18 cellular contexts compared by ENCODE assay signal in genomic region chr1:116255933-116256649, GRCh38.
A peak's percentile ranks its signal among the peaks of the same experiment; 100 is the strongest.
DNase-seq lines count a peak whose midpoint lies in the region; TF ChIP-seq lines count a peak whose summit lies in the region.
"Had no signal": no experiment of that assay in that cellular context is flagged by ENCODE, and none has a peak within 500 bp of the region (broad histone marks: within the 10 kb centered on the region; RNA-seq: fewer than 3 reads in every experiment).

No MANE protein-coding gene starts in this region.

- no peak overlapping the region for H3K4me3 ChIP-seq in mucosa of rectum (ENCODE audit: low read length in 2 of 2)
- no peak overlapping the region for H3K4me3 ChIP-seq in stomach
- H3K4me3 ChIP-seq: BLaER1, cardiac muscle cell, spleen, thoracic aorta had no signal

- TF ChIP-seq CTCF in stomach (IDR thresholded peaks at IDR 0.05): no peak

- intact Hi-C loops in stomach (cut with DNase I; ENCODE audit: low total_unique reads): no loop called here

- DNase-seq in DMS 273 (lab: John Stamatoyannopoulos, UW; ENCODE audit: unreplicated experiment): peak; percentile 45
- DNase-seq in DMS 273 treated with DMSO at 0.1 percent for 48 hours (lab: John Stamatoyannopoulos, UW): no peak
- peak; percentile 28 for DNase-seq in astrocyte of the hippocampus (ENCODE audit: low read depth, low spot score)
- no peak for DNase-seq in stomach
- no peak for DNase-seq in HuH-7 (ENCODE audit: low spot score)
- DNase-seq in central memory CD4-positive, alpha-beta T cell: no peak
- no peak for DNase-seq in activated naive CD4-positive, alpha-beta T cell (lab: John Stamatoyannopoulos, UW)
- DNase-seq: activated naive CD8-positive, alpha-beta T cell treated with anti-CD3 and anti-CD28 coated beads, Interleukin-2, amount 50 U/mL, for 24 hours; NCI-H1417 treated with DMSO at 0.1 percent for 48 hours; Right ventricle myocardium superior; spleen; T-helper 1 cell had no signal

- no peaks in the 10 kb centered on the region for H3K27me3 ChIP-seq in mucosa of rectum (ENCODE audit: control insufficient read depth in 2 of 2, insufficient read depth in 2 of 2, low read length in 2 of 2)
- no peaks in the 10 kb centered on the region for H3K27me3 ChIP-seq in stomach
- H3K27me3 ChIP-seq: BLaER1, cardiac muscle cell, spleen had no signal

- WGBS in stomach, 5 donors: 69 to 75% (median 71%) methylated on average over 4 of the region's 4 CpGs

- no peak for TF ChIP-seq EP300 in stomach (IDR thresholded peaks at IDR 0.05)

- no peak for TF ChIP-seq POLR2A in stomach (IDR thresholded peaks at IDR 0.05)

- H3K27ac ChIP-seq in mucosa of rectum (ENCODE audit: low read depth in 2 of 2, low read length in 2 of 2) (peak overlapping the region; percentile 85 to 97), stomach (peak overlapping the region in 4 of 5 donors; percentile 17 to 76 (median 32))
- H3K27ac ChIP-seq: 22Rv1, BLaER1, cardiac muscle cell, spleen, thoracic aorta, VCaP had no signal

- H3K36me3 ChIP-seq in mucosa of rectum (ENCODE audit: control insufficient read depth in 2 of 2, insufficient read depth in 2 of 2, low read length in 2 of 2): no peaks in the 10 kb centered on the region
- no peaks in the 10 kb centered on the region for H3K36me3 ChIP-seq in stomach
- H3K36me3 ChIP-seq: BLaER1, cardiac muscle cell, spleen, thoracic aorta had no signal

- H3K4me1 ChIP-seq in mucosa of rectum (ENCODE audit: control insufficient read depth in 2 of 2, insufficient read depth in 2 of 2, low read length in 2 of 2) (peaks cover 44 to 45% of the 10 kb centered on the region in 2 donors), stomach (peaks cover 6 to 33% (median 20%) of the 10 kb centered on the region in 4 donors)
- H3K4me1 ChIP-seq: BLaER1, spleen had no signal

- H3K9me3 ChIP-seq in mucosa of rectum (ENCODE audit: control insufficient read depth in 2 of 2, low read length in 2 of 2) (no peaks in the 10 kb centered on the region), stomach (no peaks in the 10 kb centered on the region)
- H3K9me3 ChIP-seq: BLaER1, spleen, thoracic aorta had no signal

- peak overlapping the region in 1 of 2 donors; percentile 67 for H3K9ac ChIP-seq in mucosa of rectum (ENCODE audit: low read depth in 1 of 2, low read length in 2 of 2)
- H3K9ac ChIP-seq: BLaER1 had no signal

Comparison
In these comparisons a context has a peak if more than half of its experiments do, and no peak if none do; other contexts are left out.
1. DNase-seq: peak in DMS 273 (single experiment) and astrocyte of the hippocampus (single experiment); none in DMS 273 treated with DMSO at 0.1 percent for 48 hours (single experiment), stomach (single experiment), HuH-7 (single experiment), central memory CD4-positive, alpha-beta T cell (single experiment) and activated naive CD4-positive, alpha-beta T cell (0 of 4).